Comparison of ENCODE assay signal across 10 cellular contexts in genomic region chr3:130963878-130964277, GRCh38.
DNase-seq lines count a peak whose midpoint lies in the region; TF ChIP-seq lines count a peak whose summit lies in the region.
"Had no signal": no experiment of that assay in that cellular context is flagged by ENCODE, and none has a peak within 500 bp of the region (broad histone marks: within the 10 kb centered on the region; RNA-seq: fewer than 3 reads in every experiment).

No MANE protein-coding gene starts in this region.

- no peaks in the 10 kb centered on the region for H3K9me3 ChIP-seq in fibroblast of lung (ENCODE audit: control insufficient read depth, insufficient read depth, low read depth, low read length)

- H3K4me3 ChIP-seq in fibroblast of lung (replicated peaks in 1 of 4; ENCODE audit: control extremely low read depth in 1 of 4, insufficient read depth in 1 of 4, low read depth in 3 of 4, low read length in 4 of 4) = no peak overlapping the region

- H3K9ac ChIP-seq in fibroblast of lung (ENCODE audit: insufficient read depth, low read length) = no peak overlapping the region

- H3K4me2 ChIP-seq in fibroblast of lung (ENCODE audit: extremely low read depth, insufficient read depth, low read length) = no peak overlapping the region

- H3K27ac ChIP-seq in fibroblast of lung (ENCODE audit: insufficient read depth, low read length) = peak overlapping the region; percentile 59

- no peak for TF ChIP-seq CTCF in fibroblast of lung (conservative IDR thresholded peaks at IDR 0.05 in 1 of 2, IDR thresholded peaks at IDR 0.05 in 1 of 2; ENCODE audit: low read depth in 1 of 2, low read length in 2 of 2)

- no peaks in the 10 kb centered on the region for H3K27me3 ChIP-seq in fibroblast of lung (ENCODE audit: control insufficient read depth, insufficient read depth, low read length)

- H4K20me1 ChIP-seq in fibroblast of lung (ENCODE audit: control insufficient read depth, extremely low read depth, insufficient read depth, low read length) = no peaks in the 10 kb centered on the region

- no peak overlapping the region for H2AFZ ChIP-seq in fibroblast of lung (ENCODE audit: low read length)

- H3K36me3 ChIP-seq in fibroblast of lung (ENCODE audit: control insufficient read depth, insufficient read depth, low read length) = peaks cover 2% of the 10 kb centered on the region

- DNase-seq in H4 (ENCODE audit: low spot score) (peak; percentile 87), RKO (ENCODE audit: low spot score) (peak; percentile 63), fibroblast of lung (ENCODE audit: low read depth in 2 of 2) (peak; percentile 96 to 99), putamen (ENCODE audit: low spot score) (peak; percentile 35), NCI-H2081 treated with DMSO at 0.1 percent for 48 hours (lab: John Stamatoyannopoulos, UW) (no peak), NCI-H524 treated with DMSO at 0.1 percent for 48 hours (lab: John Stamatoyannopoulos, UW) (no peak)
- DNase-seq in activated T-cell treated with anti-CD3 and anti-CD28 coated beads, Interleukin-2, amount 50 U/mL, for 48 hours = no peak
- no peak for DNase-seq in stimulated activated CD8-positive, alpha-beta memory T cell treated with anti-CD3 and anti-CD28 coated beads, Interleukin-4, amount 100 ng/mL, for 48 hours
- DNase-seq: activated naive CD8-positive, alpha-beta T cell treated with anti-CD3 and anti-CD28 coated beads, Interleukin-2, amount 10 ng/mL, durations not matched to agents 7 days and 5 days; NCI-H1436 had no signal

- no peaks in the 10 kb centered on the region for H3K79me2 ChIP-seq in fibroblast of lung (ENCODE audit: control insufficient read depth, insufficient read depth, low read length)

- H3K4me1 ChIP-seq in fibroblast of lung (ENCODE audit: control insufficient read depth, extremely low read depth, insufficient read depth, low read length) = peaks cover 3% of the 10 kb centered on the region

Comparison
In these comparisons a context has a peak if more than half of its experiments do, and no peak if none do; other contexts are left out.
1. DNase-seq: peak in H4 (single experiment), RKO (single experiment), fibroblast of lung (2 of 2) and putamen (single experiment); none in activated T-cell treated with anti-CD3 and anti-CD28 coated beads, Interleukin-2, amount 50 U/mL, for 48 hours (0 of 2), NCI-H2081 treated with DMSO at 0.1 percent for 48 hours (single experiment), stimulated activated CD8-positive, alpha-beta memory T cell treated with anti-CD3 and anti-CD28 coated beads, Interleukin-4, amount 100 ng/mL, for 48 hours (single experiment) and NCI-H524 treated with DMSO at 0.1 percent for 48 hours (single experiment).